Comparison of ENCODE assay signal across 21 cellular contexts in genomic region chr16:84329016-84329415, GRCh38. TPM values are rescaled to one million over a fixed set of nuclear protein-coding genes. Genes with fewer than 3 reads are reported as not detected.
A peak's percentile ranks its signal among the peaks of the same experiment; 100 is the strongest.
DNase-seq lines count a peak whose midpoint lies in the region; TF ChIP-seq lines count a peak whose summit lies in the region.
"Had no signal": no experiment of that assay in that cellular context is flagged by ENCODE, and none has a peak within 500 bp of the region (broad histone marks: within the 10 kb centered on the region; RNA-seq: fewer than 3 reads in every experiment).

No MANE protein-coding gene starts in this region.

- no peak overlapping the region for H3K27ac ChIP-seq in dorsolateral prefrontal cortex
- H3K27ac ChIP-seq: 22Rv1; BLaER1 treated with 17β-estradiol and CSF1 and Interleukin-3, amounts not matched to agents 10 nM and 100 nM had no signal

- H3K9me3 Mint-ChIP-seq in CD14-positive monocyte (no peaks in the 10 kb centered on the region), chondrocyte (ENCODE audit: low read depth) (no peaks in the 10 kb centered on the region), progenitor cell of endocrine pancreas (ENCODE audit: low read depth) (no peaks in the 10 kb centered on the region)

- no peak overlapping the region for H3K4me3 ChIP-seq in dorsolateral prefrontal cortex
- H3K4me3 ChIP-seq: BLaER1 treated with 17β-estradiol and CSF1 and Interleukin-3, amounts not matched to agents 10 nM and 100 nM; HAP-1 had no signal

- intact Hi-C loops in CD14-positive monocyte (cut with micrococcal nuclease), result no loop called here
- intact Hi-C loops in posterior vena cava (cut with DNase I), result no loop called here
- intact Hi-C loops in dorsolateral prefrontal cortex (cut with DNase I), result no loop called here

- H3K27ac Mint-ChIP-seq in CD14-positive monocyte (no peak overlapping the region), chondrocyte (ENCODE audit: unreplicated experiment) (no peak overlapping the region), progenitor cell of endocrine pancreas (no peak overlapping the region)
- H3K27ac Mint-ChIP-seq: CD4-positive, alpha-beta memory T cell; HFFc6 had no signal

- H3K4me1 Mint-ChIP-seq in CD14-positive monocyte, result no peaks in the 10 kb centered on the region
- no peaks in the 10 kb centered on the region for H3K4me1 Mint-ChIP-seq in chondrocyte (ENCODE audit: low read depth)
- peaks cover 8% of the 10 kb centered on the region for H3K4me1 Mint-ChIP-seq in progenitor cell of endocrine pancreas (ENCODE audit: low read depth)
- H3K4me1 Mint-ChIP-seq: CD4-positive, alpha-beta memory T cell had no signal

- TF ChIP-seq CTCF in CD14-positive monocyte (IDR thresholded peaks at IDR 0.05) (no peak), chondrocyte (IDR thresholded peaks at IDR 0.05) (no peak), dorsolateral prefrontal cortex (IDR thresholded peaks at IDR 0.05 in 54 of 56, conservative IDR thresholded peaks at IDR 0.05 in 2 of 56; ENCODE audit: low read depth in 1 of 56, partially characterized antibody in 56 of 56) (no peak), progenitor cell of endocrine pancreas (IDR thresholded peaks at IDR 0.05; ENCODE audit: unreplicated experiment) (no peak)

- H3K36me3 Mint-ChIP-seq in CD14-positive monocyte (no peaks in the 10 kb centered on the region), chondrocyte (ENCODE audit: low read depth) (no peaks in the 10 kb centered on the region), progenitor cell of endocrine pancreas (ENCODE audit: insufficient read depth) (no peaks in the 10 kb centered on the region)
- H3K36me3 Mint-ChIP-seq: CD4-positive, alpha-beta memory T cell had no signal

- no peak overlapping the region for H3K4me3 Mint-ChIP-seq in CD14-positive monocyte
- no peak overlapping the region for H3K4me3 Mint-ChIP-seq in chondrocyte (ENCODE audit: unreplicated experiment)
- H3K4me3 Mint-ChIP-seq in progenitor cell of endocrine pancreas (ENCODE audit: low read depth), result no peak overlapping the region
- H3K4me3 Mint-ChIP-seq: CD4-positive, alpha-beta memory T cell; HFFc6 had no signal

- H3K27me3 ChIP-seq in dorsolateral prefrontal cortex, result no peaks in the 10 kb centered on the region
- H3K27me3 ChIP-seq: BE2C; BLaER1 treated with 17β-estradiol and CSF1 and Interleukin-3, amounts not matched to agents 10 nM and 100 nM had no signal

- H3K27me3 Mint-ChIP-seq in CD14-positive monocyte (ENCODE audit: low read depth in 3 of 3), result peaks cover 0 to 4% (median 4%) of the 10 kb centered on the region in 3 donors
- peaks cover 2% of the 10 kb centered on the region for H3K27me3 Mint-ChIP-seq in chondrocyte (ENCODE audit: low read depth)
- H3K27me3 Mint-ChIP-seq in progenitor cell of endocrine pancreas, result peaks cover 16% of the 10 kb centered on the region

- peak; percentile 0 for DNase-seq in CD14-positive monocyte (ENCODE audit: low spot score)
- DNase-seq in chondrocyte (ENCODE audit: low spot score), result peak; percentile 59
- DNase-seq in posterior vena cava (ENCODE audit: low spot score), result peak; percentile 57
- DNase-seq in Ammon's horn (ENCODE audit: low spot score), result no peak
- DNase-seq in dorsolateral prefrontal cortex, result no peak
- DNase-seq in progenitor cell of endocrine pancreas (ENCODE audit: low spot score, unreplicated experiment), result no peak
- DNase-seq: BE2C; Calu3; CD4-positive, alpha-beta memory T cell; COR-L47; DMS53; DMS79 treated with DMSO at 0.1 percent for 48 hours; GF-D8; GOT3; HFFc6 had no signal

RNA-seq across cellular contexts. Expression of gene WFDC1, which starts 34.3 kb away (rescaled TPM):
- not detected for polyA plus RNA-seq in CD14-positive monocyte
- 3.5 to 5.7 TPM (median 5.6 TPM) in 3 replicates for total RNA-seq in chondrocyte
- 10 to 100 TPM; 48.7 to 93.6 TPM for total RNA-seq in posterior vena cava
- 10 to 100 TPM in 85 of 120 experiments, 1 to 10 TPM in 35; 5.3 to 25.3 (median 11.9) TPM for total RNA-seq in dorsolateral prefrontal cortex
- 0.09 and 0.24 TPM in 2 replicates for total RNA-seq in progenitor cell of endocrine pancreas
- total RNA-seq: Calu3; CD4-positive, alpha-beta memory T cell; Daoy; G401 had no signal
- polyA plus RNA-seq: CD4-positive, alpha-beta memory T cell had no signal

RNA-seq across cellular contexts. Expression of gene ATP2C2, which starts 39.3 kb away (rescaled TPM):
- polyA plus RNA-seq in CD14-positive monocyte, result not detected
- total RNA-seq in chondrocyte (not detected in 3 replicates), posterior vena cava (under 1 TPM; 0.10 to 0.19 TPM), dorsolateral prefrontal cortex (10 to 100 TPM in 41 of 120 experiments, 1 to 10 TPM in 79; 2.8 to 17.6 (median 8.8) TPM), progenitor cell of endocrine pancreas (6.8 and 10.8 TPM in 2 replicates)
- total RNA-seq: CD4-positive, alpha-beta memory T cell; Daoy; G401; HFFc6 had no signal
- polyA plus RNA-seq: AG04450; CD4-positive, alpha-beta memory T cell had no signal

Comparison
In these comparisons a context has a peak if more than half of its experiments do, and no peak if none do; other contexts are left out.
1. DNase-seq: peak in CD14-positive monocyte (single experiment), chondrocyte (single experiment) and posterior vena cava (single experiment); none in Ammon's horn (single experiment), dorsolateral prefrontal cortex (0 of 10) and progenitor cell of endocrine pancreas (single experiment).